Comparison of ENCODE assay signal across 15 cellular contexts in genomic region chr4:140302151-140302859, GRCh38.
"Had no signal": no experiment of that assay in that cellular context is flagged by ENCODE, and none has a peak within 500 bp of the region (broad histone marks: within the 10 kb centered on the region; RNA-seq: fewer than 3 reads in every experiment).

No MANE protein-coding gene starts in this region.

- ATAC-seq: left lung; natural killer cell; stimulated activated naive CD8-positive, alpha-beta T cell treated with anti-CD3 and anti-CD28 coated beads, Interleukin-15, Interleukin-2, amounts not matched to agents 100 U/mL and 50 U/mL, for 24 hours had no signal

- DNase-seq: activated CD4-positive, alpha-beta T cell treated with anti-CD3 and anti-CD28 coated beads, Interleukin-2, amount 50 U/mL, for 1 hour; activated CD4-positive, CD25-positive, alpha-beta regulatory T cell treated with anti-CD3 and anti-CD28 coated beads, Interleukin-2, amount 50 U/mL, for 72 hours; activated gamma-delta T cell treated with Interleukin-2 at 50 U/mL for 16 hours; activated T-cell treated with anti-CD3 and anti-CD28 coated beads, Interleukin-2, amount 50 U/mL, for 1 hour; colonic mucosa; esophagus squamous epithelium; left lung; natural killer cell; stimulated activated CD4-positive, alpha-beta T cell treated with anti-CD3 and anti-CD28 coated beads, Interleukin-12 subunit alpha, Interleukin-12 subunit beta, amount 100 ng/mL, for 4 hours; stimulated activated CD4-positive, alpha-beta T cell treated with anti-CD3 and anti-CD28 coated beads, Interleukin-4, amount 100 ng/mL, for 4 hours; stimulated activated naive CD8-positive, alpha-beta T cell treated with anti-CD3 and anti-CD28 coated beads, Interleukin-15, Interleukin-2, amounts not matched to agents 100 U/mL and 50 U/mL, for 24 hours; T-helper 1 cell; WERI-Rb-1 had no signal

- H3K27ac ChIP-seq: colonic mucosa, esophagus squamous epithelium, left lung, right atrium auricular region, tibial nerve, WERI-Rb-1 had no signal
